Comparison of ENCODE assay signal across 8 cellular contexts in genomic region chr13:33205804-33206221, GRCh38.
DNase-seq lines count a peak whose midpoint lies in the region; ATAC-seq and TF ChIP-seq lines count a peak whose summit lies in the region.

No MANE protein-coding gene starts in this region.

- 4 to 18% (median 8%) methylated on average over 6 of the region's 6 CpGs for WGBS in adrenal gland, 4 donors
- 14 to 18% (median 15%) methylated on average over 6 of the region's 6 CpGs for WGBS in ovary, 3 donors

- TF ChIP-seq POLR2A in GM15510 (IDR thresholded peaks at IDR 0.05; ENCODE audit: borderline replicate concordance, extremely low read depth, insufficient read length): peak; percentile 27
- TF ChIP-seq POLR2A in adrenal gland (IDR thresholded peaks at IDR 0.05): no peak
- no peak for TF ChIP-seq POLR2A in ovary (IDR thresholded peaks at IDR 0.05)

- no peaks in the 10 kb centered on the region for H3K27me3 ChIP-seq in adrenal gland
- H3K27me3 ChIP-seq in ovary: no peaks in the 10 kb centered on the region

- H3K9me3 ChIP-seq in adrenal gland (replicated peaks in 1 of 3) (no peaks in the 10 kb centered on the region), ovary (no peaks in the 10 kb centered on the region)

- H3K27ac ChIP-seq in adrenal gland (peak overlapping the region; percentile 15 to 87 (median 63)), ovary (peak overlapping the region in 1 of 2 donors; percentile 21)

- peaks cover 30 to 60% of the 10 kb centered on the region in 2 donors for H3K4me1 ChIP-seq in adrenal gland (replicated peaks in 1 of 2)
- H3K4me1 ChIP-seq in ovary (ENCODE audit: insufficient read depth): peaks cover 10% of the 10 kb centered on the region

- H3K36me3 Mint-ChIP-seq in neural crest cell (ENCODE audit: low read depth): no peaks in the 10 kb centered on the region

- H3K27ac Mint-ChIP-seq in neural crest cell (ENCODE audit: unreplicated experiment): peak overlapping the region; percentile 30

- H3K4me1 Mint-ChIP-seq in neural crest cell: peaks cover 41% of the 10 kb centered on the region

- no peaks in the 10 kb centered on the region for H3K36me3 ChIP-seq in adrenal gland (replicated peaks in 1 of 2)
- H3K36me3 ChIP-seq in ovary: no peaks in the 10 kb centered on the region

- intact Hi-C loops in adrenal gland (cut with DNase I) (no loop called here), ovary (cut with DNase I) (no loop called here)

- no peak for TF ChIP-seq CTCF in adrenal gland (IDR thresholded peaks at IDR 0.05)
- TF ChIP-seq CTCF in neural crest cell (conservative IDR thresholded peaks at IDR 0.05): no peak
- TF ChIP-seq CTCF in ovary (IDR thresholded peaks at IDR 0.05): no peak

- H3K4me3 Mint-ChIP-seq in neural crest cell: no peak overlapping the region

- ATAC-seq in HG02870 (IDR thresholded peaks at IDR 0.05; ENCODE audit: unreplicated experiment): peak; percentile 42

- H3K4me3 ChIP-seq in adrenal gland (peak overlapping the region in 1 of 4 donors; percentile 41), ovary (no peak overlapping the region)

- no peak for TF ChIP-seq EP300 in ovary (IDR thresholded peaks at IDR 0.05)

- no peaks in the 10 kb centered on the region for H3K27me3 Mint-ChIP-seq in neural crest cell (ENCODE audit: low read depth)

- no peaks in the 10 kb centered on the region for H3K9me3 Mint-ChIP-seq in neural crest cell

- DNase-seq in adrenal gland (peak in 5 of 7 donors; percentile 37 to 83 (median 47)), neural crest cell (ENCODE audit: low read depth, low spot score) (no peak), glomerular visceral epithelial cell (ENCODE audit: extremely low spot score) (no peak), ovary (no peak), superior temporal gyrus (ENCODE audit: extremely low spot score) (no peak)
- no peak for DNase-seq in stimulated activated naive CD4-positive, alpha-beta T cell treated with Interleukin-2 at 50 U/mL for 16 hours (lab: John Stamatoyannopoulos, UW)

Comparison
In these comparisons a context has a peak if more than half of its experiments do, and no peak if none do; other contexts are left out.
1. DNase-seq: peak in adrenal gland (5 of 7); none in neural crest cell (single experiment), stimulated activated naive CD4-positive, alpha-beta T cell treated with Interleukin-2 at 50 U/mL for 16 hours (single experiment), glomerular visceral epithelial cell (single experiment), ovary (0 of 5) and superior temporal gyrus (single experiment).